Comparison of ENCODE assay signal across 12 cellular contexts in genomic region chr17:75738218-75738802, GRCh38. TPM values are rescaled to one million over a fixed set of nuclear protein-coding genes. Genes with fewer than 3 reads are reported as not detected.
DNase-seq lines count a peak whose midpoint lies in the region; ATAC-seq and TF ChIP-seq lines count a peak whose summit lies in the region.
"Had no signal": no experiment of that assay in that cellular context is flagged by ENCODE, and none has a peak within 500 bp of the region (broad histone marks: within the 10 kb centered on the region; RNA-seq: fewer than 3 reads in every experiment).

No MANE protein-coding gene starts in this region.

- H3F3A ChIP-seq in GM23248 (ENCODE audit: insufficient read depth), result no peaks in the 10 kb centered on the region

- in situ Hi-C loops in GM23248 (cut with MboI), result loop anchor here (25.0 kb wide), 1 partner anchor 301 kb away; no protein-coding TSS in a partner anchor

- no peak overlapping the region for H2AFZ ChIP-seq in GM23248

- no peak for TF ChIP-seq CTCF in WERI-Rb-1 (IDR thresholded peaks at IDR 0.05; ENCODE audit: low read depth, low read length)

- H3K27ac ChIP-seq in GM23248 (no peak overlapping the region), WERI-Rb-1 (no peak overlapping the region)

- H3K4me3 Mint-ChIP-seq in T-helper 17 cell, result no peak overlapping the region

- no peaks in the 10 kb centered on the region for H3K9me2 ChIP-seq in GM23248 (ENCODE audit: insufficient read depth)

- ATAC-seq in T-helper 17 cell (peak; percentile 57), HG03095 (IDR thresholded peaks at IDR 0.05; ENCODE audit: unreplicated experiment) (no peak)

- H3K4me1 Mint-ChIP-seq in T-helper 17 cell, result peaks cover 5% of the 10 kb centered on the region

- no peaks in the 10 kb centered on the region for H3K9me3 ChIP-seq in GM23248 (ENCODE audit: low read depth)
- H3K9me3 ChIP-seq in T-helper 17 cell (ENCODE audit: control insufficient read depth, low read length, poor library complexity, severe bottlenecking), result no peaks in the 10 kb centered on the region
- H3K9me3 ChIP-seq in WERI-Rb-1 (ENCODE audit: severe bottlenecking), result peaks cover 5% of the 10 kb centered on the region

- H3K27ac Mint-ChIP-seq in T-helper 17 cell, result no peak overlapping the region

- no peaks in the 10 kb centered on the region for H3K27me3 Mint-ChIP-seq in T-helper 17 cell

- WGBS in GM23248 (ENCODE audit: low coverage in 1 of 2, low lambda C conversion rate in 2 of 2, missing lambda C conversion rate in 2 of 2), 2 experiments, result 59 to 60% methylated on average over 14 of the region's 14 CpGs

- DNase-seq in A172 (ENCODE audit: low spot score) (peak; percentile 48), GM23248 (peak; percentile 55), T-helper 17 cell (no peak), hepatic stellate cell (ENCODE audit: low spot score) (peak; percentile 50), WERI-Rb-1 (no peak), COLO829 (ENCODE audit: low spot score) (no peak)
- DNase-seq in central memory CD4-positive, alpha-beta T cell, result no peak
- DNase-seq: dermis blood vessel endothelial cell; mammary epithelial cell; NCI-H187; stimulated activated CD4-positive, alpha-beta T cell treated with anti-CD3 and anti-CD28 coated beads, Interleukin-4, amount 100 ng/mL, for 4 hours had no signal

- H3K36me3 ChIP-seq in GM23248 (ENCODE audit: low read depth), result no peaks in the 10 kb centered on the region
- H3K36me3 ChIP-seq in WERI-Rb-1, result no peaks in the 10 kb centered on the region

- no peak overlapping the region for H3K9ac ChIP-seq in GM23248

- H3K27me3 ChIP-seq in GM23248 (replicated peaks; ENCODE audit: insufficient read depth), result no peaks in the 10 kb centered on the region
- H3K27me3 ChIP-seq in WERI-Rb-1 (ENCODE audit: insufficient read depth, low read depth, severe bottlenecking), result no peaks in the 10 kb centered on the region

- no peak overlapping the region for H3K4me3 ChIP-seq in GM23248
- no peak overlapping the region for H3K4me3 ChIP-seq in WERI-Rb-1 (ENCODE audit: low read depth, low read length)

- no peaks in the 10 kb centered on the region for H3K36me3 Mint-ChIP-seq in T-helper 17 cell (ENCODE audit: low read depth)

- no peaks in the 10 kb centered on the region for H3K79me2 ChIP-seq in GM23248 (ENCODE audit: insufficient read depth)

- H3K4me2 ChIP-seq in GM23248 (ENCODE audit: unreplicated experiment), result no peak overlapping the region

- no peaks in the 10 kb centered on the region for H3K4me1 ChIP-seq in GM23248 (ENCODE audit: insufficient read depth)

- H4K20me1 ChIP-seq in GM23248 (ENCODE audit: insufficient read depth), result no peaks in the 10 kb centered on the region

RNA-seq across cellular contexts. Expression of gene ITGB4, which starts 17.1 kb away (rescaled TPM):
- 15.0 and 15.2 TPM in 2 replicates for total RNA-seq in A172 (2014; rRNA removed; shearing (Covaris generic))
- total RNA-seq in GM23248 (2014; rRNA removed; shearing (Covaris generic)), result under 0.01 TPM in 1 of 2 replicates, not detected in the other
- polyA plus RNA-seq in GM23248 (2016; fragmentation: Nextera tagmentation; extraction: Ambion mirVana), result 1.1 and 1.5 TPM in 2 replicates
- under 1 TPM in 1 of 2 donors, not detected in 1; 0.72 TPM for total RNA-seq in T-helper 17 cell

RNA-seq across cellular contexts. Expression of gene GALK1, which starts 26.7 kb away (rescaled TPM):
- total RNA-seq in A172 (2014; rRNA removed; shearing (Covaris generic)), result 72.7 and 87.5 TPM in 2 replicates
- 16.6 and 40.6 TPM in 2 replicates for total RNA-seq in GM23248 (2014; rRNA removed; shearing (Covaris generic))
- polyA plus RNA-seq in GM23248 (2016; fragmentation: Nextera tagmentation; extraction: Ambion mirVana), result 46.5 and 47.3 TPM in 2 replicates
- total RNA-seq in T-helper 17 cell, result 1 to 10 TPM; 9.6 to 9.7 TPM

RNA-seq across cellular contexts. Expression of gene UNK, which starts 46.3 kb away (rescaled TPM):
- total RNA-seq in A172 (2014; rRNA removed; shearing (Covaris generic)), result 52.7 and 64.4 TPM in 2 replicates
- 11.5 and 20.2 TPM in 2 replicates for total RNA-seq in GM23248 (2014; rRNA removed; shearing (Covaris generic))
- 12.4 and 13.3 TPM in 2 replicates for polyA plus RNA-seq in GM23248 (2016; fragmentation: Nextera tagmentation; extraction: Ambion mirVana)
- 10 to 100 TPM; 30.3 to 33.4 TPM for total RNA-seq in T-helper 17 cell

Comparison
In these comparisons a context has a peak if more than half of its experiments do, and no peak if none do; other contexts are left out.
1. DNase-seq: peak in A172 (single experiment), GM23248 (single experiment) and hepatic stellate cell (single experiment); none in T-helper 17 cell (0 of 3), WERI-Rb-1 (single experiment), COLO829 (single experiment) and central memory CD4-positive, alpha-beta T cell (single experiment).